Comparison of ENCODE assay signal across 8 cellular contexts in the genomic region with DNA sequence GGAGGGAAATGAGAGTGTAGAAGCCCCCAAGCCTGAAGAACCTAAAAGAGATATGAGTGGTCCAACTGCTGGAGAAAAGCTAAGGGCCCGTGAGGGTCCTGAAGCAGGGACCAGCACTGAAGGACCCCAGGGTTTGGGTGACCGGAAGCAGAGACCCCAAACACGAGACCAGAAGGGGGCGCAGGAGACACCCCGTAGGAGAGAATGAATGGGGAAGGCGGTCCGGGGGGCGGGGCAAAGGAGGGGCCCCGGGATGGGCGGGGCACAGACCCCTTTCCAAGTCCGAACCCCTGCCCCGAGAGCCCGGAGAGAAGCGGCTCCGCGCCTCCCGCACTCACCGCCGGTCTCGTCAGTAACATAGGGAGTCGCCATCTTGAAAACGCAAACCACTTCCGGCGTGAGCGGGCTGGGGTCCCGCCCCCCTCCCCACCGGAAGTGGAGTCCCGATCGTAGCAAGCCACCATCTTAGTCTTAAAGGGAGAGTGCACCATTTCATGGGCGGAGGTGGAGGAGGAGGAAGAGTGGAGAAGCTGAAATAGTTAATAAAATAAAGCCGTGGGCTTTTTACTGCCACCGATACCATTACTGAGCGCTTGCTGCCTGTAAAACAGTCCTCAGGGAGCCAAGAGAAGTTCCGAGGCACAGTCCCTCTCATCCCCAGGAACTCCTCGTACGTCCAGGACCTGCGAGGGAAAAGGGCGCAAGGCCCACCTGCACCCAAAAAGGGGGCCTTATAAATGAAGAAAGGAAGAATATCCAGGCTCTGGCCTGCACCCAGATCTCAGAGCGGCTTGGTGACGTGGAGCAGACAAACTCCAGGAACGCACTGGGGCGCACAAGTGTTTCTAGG. TPM values are rescaled to one million over a fixed set of nuclear protein-coding genes. Genes with fewer than 3 reads are reported as not detected.
DNase-seq lines count a peak whose midpoint lies in the region; TF ChIP-seq lines count a peak whose summit lies in the region.

No MANE protein-coding gene starts in this region.

- peaks cover 69% of the 10 kb centered on the region for H3F3A ChIP-seq in neural progenitor cell (ENCODE audit: low read depth)

- H3K27ac ChIP-seq in neural progenitor cell, result peak overlapping the region; percentile 93
- peak overlapping the region; percentile 98 for H3K27ac ChIP-seq in stomach smooth muscle (ENCODE audit: low read length)

- DNase-seq in H7 (peak; percentile 95), MG63 (peak; percentile 95), SHP77 (lab: John Stamatoyannopoulos, UW) (peak; percentile 88 to 90), activated gamma-delta T cell (lab: John Stamatoyannopoulos, UW) (peak; percentile 76), foreskin fibroblast (peak; percentile 90 to 96), neural progenitor cell (ENCODE audit: low spot score) (peak; percentile 95)

- H3K9ac ChIP-seq in ES-I3 (ENCODE audit: low read depth, low read length) (peak overlapping the region; percentile 99), neural progenitor cell (peak overlapping the region; percentile 86), stomach smooth muscle (ENCODE audit: low read length in 2 of 2) (peak overlapping the region; percentile 98 to 99)

- no peaks in the 10 kb centered on the region for H3K9me3 ChIP-seq in ES-I3 (ENCODE audit: control insufficient read depth, insufficient read depth, low read length)
- no peaks in the 10 kb centered on the region for H3K9me3 ChIP-seq in MG63
- no peaks in the 10 kb centered on the region for H3K9me3 ChIP-seq in neural progenitor cell (ENCODE audit: low read depth)
- no peaks in the 10 kb centered on the region for H3K9me3 ChIP-seq in stomach smooth muscle (ENCODE audit: control insufficient read depth in 2 of 2, low read length in 2 of 2)

- peak overlapping the region; percentile 94 for H3K27ac Mint-ChIP-seq in neural progenitor cell

- H3K36me3 Mint-ChIP-seq in neural progenitor cell, result peaks cover 6% of the 10 kb centered on the region

- H3K4me1 ChIP-seq in ES-I3 (ENCODE audit: insufficient read depth, low read length) (peaks cover 32% of the 10 kb centered on the region), neural progenitor cell (peaks cover 9% of the 10 kb centered on the region), stomach smooth muscle (ENCODE audit: control insufficient read depth, insufficient read depth, low read length) (peaks cover 35% of the 10 kb centered on the region)

- peak overlapping the region; percentile 92 for H3K4me3 ChIP-seq in H7 (ENCODE audit: insufficient read depth, low read depth, low read length)
- H3K4me3 ChIP-seq in MG63, result peak overlapping the region; percentile 97
- H3K4me3 ChIP-seq in foreskin fibroblast (ENCODE audit: low read depth in 1 of 2, low read length in 2 of 2), result peak overlapping the region; percentile 78 to 97
- peak overlapping the region; percentile 94 for H3K4me3 ChIP-seq in neural progenitor cell
- peak overlapping the region; percentile 97 to 99 for H3K4me3 ChIP-seq in stomach smooth muscle (ENCODE audit: low read length in 2 of 2)

- peak; percentile 71 for TF ChIP-seq CTCF in foreskin fibroblast (IDR thresholded peaks at IDR 0.05; ENCODE audit: low read depth, low read length)
- TF ChIP-seq CTCF in neural progenitor cell (IDR thresholded peaks at IDR 0.05), result peak; percentile 89

- peaks cover 36% of the 10 kb centered on the region for H3K4me1 Mint-ChIP-seq in neural progenitor cell

- peaks cover 8% of the 10 kb centered on the region for H3K27me3 Mint-ChIP-seq in neural progenitor cell (ENCODE audit: insufficient read depth, low read depth)

- H3K9me3 Mint-ChIP-seq in neural progenitor cell, result no peaks in the 10 kb centered on the region

- H3K4me3 Mint-ChIP-seq in neural progenitor cell, result peak overlapping the region; percentile 99

- peak overlapping the region; percentile 97 for H3K4me2 ChIP-seq in neural progenitor cell

- peak overlapping the region; percentile 86 for H2AFZ ChIP-seq in neural progenitor cell (replicated peaks)

- H3K79me2 ChIP-seq in neural progenitor cell (ENCODE audit: low read depth), result peaks cover 60% of the 10 kb centered on the region

- H4K20me1 ChIP-seq in neural progenitor cell (ENCODE audit: low read depth), result peaks cover 46% of the 10 kb centered on the region

- H3K27me3 ChIP-seq in H7 (ENCODE audit: control insufficient read depth, insufficient read depth, low read length), result peaks cover 9% of the 10 kb centered on the region
- H3K27me3 ChIP-seq in MG63, result no peaks in the 10 kb centered on the region
- H3K27me3 ChIP-seq in neural progenitor cell, result peaks cover 9% of the 10 kb centered on the region
- H3K27me3 ChIP-seq in stomach smooth muscle (ENCODE audit: control insufficient read depth in 1 of 2, insufficient read depth in 2 of 2, low read length in 2 of 2), result no peaks in the 10 kb centered on the region

- H3K36me3 ChIP-seq in ES-I3 (ENCODE audit: insufficient read depth, low read length) (peaks cover 2% of the 10 kb centered on the region; the same call in 1 of the 2 replicates), H7 (replicated peaks; ENCODE audit: control insufficient read depth, insufficient read depth, low read length) (no peaks in the 10 kb centered on the region; the same call in none of the 2 replicates), MG63 (peaks cover 8% of the 10 kb centered on the region), neural progenitor cell (peaks cover 6% of the 10 kb centered on the region), stomach smooth muscle (ENCODE audit: control insufficient read depth in 2 of 2, insufficient read depth in 2 of 2, low read length in 2 of 2) (peaks cover 3 to 4% of the 10 kb centered on the region in 2 donors)

RNA-seq across cellular contexts. Expression of a gene that starts 0.7 kb away (rescaled TPM):
- 94.2 and 97.8 TPM in 2 replicates for total RNA-seq in H7 (2014; rRNA removed; shearing (Covaris generic))
- total RNA-seq in MG63 (2014; rRNA removed; shearing (Covaris generic); ENCODE audit: low replicate concordance), result 34.6 and 42.6 TPM in 2 replicates
- 44.6 and 72.5 TPM in 2 replicates for total RNA-seq in neural progenitor cell (ENCODE audit: low replicate concordance)

RNA-seq across cellular contexts. Expression of a gene that starts 4.0 kb away (rescaled TPM):
- total RNA-seq in H7 (2014; rRNA removed; shearing (Covaris generic)), result 7.9 and 10.9 TPM in 2 replicates
- 2.6 and 2.9 TPM in 2 replicates for total RNA-seq in MG63 (2014; rRNA removed; shearing (Covaris generic); ENCODE audit: low replicate concordance)
- total RNA-seq in neural progenitor cell (ENCODE audit: low replicate concordance), result 24.1 and 27.0 TPM in 2 replicates

RNA-seq across cellular contexts. Expression of a gene that starts 38.9 kb away (rescaled TPM):
- 28.4 and 38.1 TPM in 2 replicates for total RNA-seq in H7 (2014; rRNA removed; shearing (Covaris generic))
- total RNA-seq in MG63 (2014; rRNA removed; shearing (Covaris generic); ENCODE audit: low replicate concordance), result 2.0 TPM in 1 of 2 replicates, not detected in the other
- total RNA-seq in neural progenitor cell (ENCODE audit: low replicate concordance), result 207 and 301 TPM in 2 replicates

RNA-seq across cellular contexts. Expression of a gene that starts 39.7 kb away (rescaled TPM):
- 63.3 and 68.0 TPM in 2 replicates for total RNA-seq in H7 (2014; rRNA removed; shearing (Covaris generic))
- total RNA-seq in MG63 (2014; rRNA removed; shearing (Covaris generic); ENCODE audit: low replicate concordance), result 40.9 and 41.8 TPM in 2 replicates
- total RNA-seq in neural progenitor cell (ENCODE audit: low replicate concordance), result 46.5 and 52.2 TPM in 2 replicates

RNA-seq across cellular contexts. Expression of a gene that starts 46.9 kb away (rescaled TPM):
- 52.1 and 52.4 TPM in 2 replicates for total RNA-seq in H7 (2014; rRNA removed; shearing (Covaris generic))
- 16.5 and 18.6 TPM in 2 replicates for total RNA-seq in MG63 (2014; rRNA removed; shearing (Covaris generic); ENCODE audit: low replicate concordance)
- 62.9 and 64.5 TPM in 2 replicates for total RNA-seq in neural progenitor cell (ENCODE audit: low replicate concordance)

Comparison
In these comparisons a context has a peak if more than half of its experiments do, and no peak if none do; other contexts are left out.
1. Peak in every context shown above with its lines: DNase-seq, H3K4me3 ChIP-seq and H3K27ac ChIP-seq.